Comparison of ENCODE assay signal across 23 cellular contexts in genomic region chr11:17423533-17424310, GRCh38. TPM values are rescaled to one million over a fixed set of nuclear protein-coding genes. Genes with fewer than 3 reads are reported as not detected.
DNase-seq lines count a peak whose midpoint lies in the region; ATAC-seq and TF ChIP-seq lines count a peak whose summit lies in the region.
"Had no signal": no experiment of that assay in that cellular context is flagged by ENCODE, and none has a peak within 500 bp of the region (broad histone marks: within the 10 kb centered on the region; RNA-seq: fewer than 3 reads in every experiment).

No MANE protein-coding gene starts in this region.

- intact Hi-C loops in HCT116 (cut with micrococcal nuclease) (no loop called here), left colon (cut with DNase I, micrococcal nuclease) (no loop called here), stomach (cut with DNase I; ENCODE audit: low total_unique reads) (no loop called here)

- DNase-seq in HCT116 (ENCODE audit: low read depth, low spot score) (no peak), Peyer's patch (peak in 2 of 3 donors; percentile 81 to 85), left colon (peak; percentile 66 to 82), stomach (peak; percentile 62), GM19240 (ENCODE audit: insufficient read length, low spot score) (no peak)
- DNase-seq: activated CD4-positive, CD25-positive, alpha-beta regulatory T cell treated with anti-CD3 and anti-CD28 coated beads, Interleukin-2, amount 50 U/mL, for 72 hours; activated naive CD4-positive, alpha-beta T cell treated with anti-CD3 and anti-CD28 coated beads, Interleukin-2, amount 10 ng/mL, durations not matched to agents 7 days and 5 days; activated T-cell treated with anti-CD3 and anti-CD28 coated beads, Interleukin-2, amount 50 U/mL, for 48 hours; CD8-positive, alpha-beta T cell; EL; erythroblast; gastrocnemius medialis; left ventricle myocardium superior; NCI-H187; psoas muscle; Right ventricle myocardium superior; stimulated activated CD4-positive, alpha-beta T cell treated with anti-CD3 and anti-CD28 coated beads, Interleukin-4, amount 100 ng/mL, for 4 hours; upper lobe of left lung had no signal

- TF ChIP-seq EP300 in stomach (IDR thresholded peaks at IDR 0.05), result no peak

- TF ChIP-seq CTCF in HCT116 (IDR thresholded peaks at IDR 0.05 in 2 of 3, conservative IDR thresholded peaks at IDR 0.05 in 1 of 3; ENCODE audit: borderline replicate concordance in 1 of 3, insufficient read depth in 1 of 3, low read depth in 2 of 3, low read length in 2 of 3) (no peak), Peyer's patch (IDR thresholded peaks at IDR 0.05) (no peak), stomach (IDR thresholded peaks at IDR 0.05) (no peak)

- POLR2A ChIA-PET in HCT116 (lab: Charles Lee), result no interaction called here

- 58 to 76% (median 72%) methylated on average over 11 of the region's 11 CpGs for WGBS in stomach, 5 donors

- H3K27ac ChIP-seq in HCT116 (ENCODE audit: low read depth, low read length) (no peak overlapping the region), Peyer's patch (no peak overlapping the region), stomach (no peak overlapping the region)
- H3K27ac ChIP-seq: gastrocnemius medialis, psoas muscle, upper lobe of left lung had no signal

- H3K36me3 ChIP-seq in HCT116 (ENCODE audit: control insufficient read depth in 1 of 2, insufficient read depth in 2 of 2, low read length in 2 of 2) (no peaks in the 10 kb centered on the region), Peyer's patch (no peaks in the 10 kb centered on the region), stomach (no peaks in the 10 kb centered on the region)
- H3K36me3 ChIP-seq: gastrocnemius medialis, upper lobe of left lung had no signal

- no peak overlapping the region for H3K9ac ChIP-seq in HCT116 (ENCODE audit: low read length)

- TF ChIP-seq POLR2A in HCT116 (IDR thresholded peaks at IDR 0.05; ENCODE audit: borderline replicate concordance, extremely low read depth, insufficient read depth, insufficient read length) (no peak), Peyer's patch (IDR thresholded peaks at IDR 0.05) (no peak), stomach (IDR thresholded peaks at IDR 0.05) (no peak)

- ATAC-seq in HCT116 (peak; percentile 85), left colon (peak; percentile 100), HG02973 (IDR thresholded peaks at IDR 0.05; ENCODE audit: unreplicated experiment) (no peak), HG03469 (IDR thresholded peaks at IDR 0.05; ENCODE audit: unreplicated experiment) (no peak)
- ATAC-seq: CD8-positive, alpha-beta T cell; gastrocnemius medialis; left ventricle myocardium superior; psoas muscle had no signal

- no peaks in the 10 kb centered on the region for H4K20me1 ChIP-seq in HCT116 (ENCODE audit: insufficient read depth)

- no TSS peak for BruUV-seq in HCT116 (replicated peaks; lab: Mats Ljungman, UMichigan)

- TF ChIP-seq RAD21 in HCT116 (IDR thresholded peaks at IDR 0.05; ENCODE audit: low read depth), result no peak

- H3K9me2 ChIP-seq in HCT116 (ENCODE audit: insufficient read depth), result no peaks in the 10 kb centered on the region

- H3K9me3 ChIP-seq in HCT116 (ENCODE audit: control insufficient read depth in 1 of 2, insufficient read depth in 1 of 2, low read depth in 1 of 2, low read length in 2 of 2), result no peaks in the 10 kb centered on the region
- H3K9me3 ChIP-seq in Peyer's patch, result no peaks in the 10 kb centered on the region
- no peaks in the 10 kb centered on the region for H3K9me3 ChIP-seq in stomach
- H3K9me3 ChIP-seq: gastrocnemius medialis, psoas muscle, upper lobe of left lung had no signal

- H3K4me1 ChIP-seq in HCT116 (ENCODE audit: control insufficient read depth in 1 of 2, insufficient read depth in 2 of 2, low read length in 2 of 2) (peaks cover 0 to 8% of the 10 kb centered on the region in 2 experiments; a peak in 2 of 4 replicates), Peyer's patch (no peaks in the 10 kb centered on the region), stomach (no peaks in the 10 kb centered on the region)
- H3K4me1 ChIP-seq: upper lobe of left lung had no signal

- no peak overlapping the region; the same call in 1 of the 2 replicates for H3K4me2 ChIP-seq in HCT116 (ENCODE audit: low read length)
- H3K4me2 ChIP-seq: smooth muscle cell had no signal

- H2AFZ ChIP-seq in HCT116 (ENCODE audit: low read depth, low read length, poor library complexity, severe bottlenecking), result no peak overlapping the region

- H3K27me3 ChIP-seq in HCT116 (ENCODE audit: insufficient read depth, low read length) (peaks cover 37% of the 10 kb centered on the region), Peyer's patch (no peaks in the 10 kb centered on the region), stomach (peaks cover 0 to 15% (median 3%) of the 10 kb centered on the region in 3 donors)
- H3K27me3 ChIP-seq: gastrocnemius medialis, upper lobe of left lung had no signal

- RAD21 ChIA-PET in HCT116 (lab: Charles Lee; ENCODE audit: low non-redundant PET in 1 of 2, low total read pairs in 2 of 2, uncharacterized antibody in 2 of 2, unreplicated experiment in 2 of 2), result no interaction called here

- CTCF ChIA-PET in HCT116 (lab: Charles Lee), result no interaction called here

- no peaks in the 10 kb centered on the region for H3K79me2 ChIP-seq in HCT116 (ENCODE audit: insufficient read depth, low read length)

- H3K4me3 ChIP-seq in HCT116 (replicated peaks in 1 of 2; ENCODE audit: low read depth in 1 of 2, low read length in 2 of 2) (no peak overlapping the region), Peyer's patch (no peak overlapping the region), stomach (no peak overlapping the region)
- H3K4me3 ChIP-seq: gastrocnemius medialis, psoas muscle, smooth muscle cell, upper lobe of left lung had no signal

TF ChIP-seq in HCT116, 20 proteins besides CTCF, POLR2A, EP300 and RAD21:
- TF ChIP-seq ATF3 (IDR thresholded peaks at IDR 0.05) (no peak), JUND (IDR thresholded peaks at IDR 0.05) (peak; percentile 14; the same call in 1 of the 2 replicates), MAX (IDR thresholded peaks at IDR 0.05) (peak; percentile 81)
TF ChIP-seq in HCT116: peak in this region for 2.

RNA-seq across cellular contexts. Expression of gene KCNJ11, which starts 35.3 kb away (rescaled TPM):
- total RNA-seq in HCT116 (2021; ENCODE audit: unreplicated experiment) (7.5 TPM), Peyer's patch (1 to 10 TPM in 3 of 4 donors, not detected in 1; 1.7 to 6.0 (median 3.2) TPM), left colon (1 to 10 TPM; 2.1 to 6.9 TPM), stomach (10 to 100 TPM in 1 of 5 donors, 1 to 10 TPM in 3, not detected in 1; 1.5 to 22.9 (median 4.7) TPM)
- polyA plus RNA-seq in HCT116 (2012), result 6.5 and 8.7 TPM in 2 replicates
- 10 to 100 TPM in 1 of 3 donors, 1 to 10 TPM in 2; 7.2 to 14.2 (median 7.7) TPM for polyA plus RNA-seq in stomach
- total RNA-seq: smooth muscle cell had no signal
- polyA plus RNA-seq: smooth muscle cell had no signal

RNA-seq across cellular contexts. Expression of gene ABCC8, which starts 52.9 kb away (rescaled TPM):
- 0.39 TPM for total RNA-seq in HCT116 (2021; ENCODE audit: unreplicated experiment)
- 0.19 and 0.20 TPM in 2 replicates for polyA plus RNA-seq in HCT116 (2012)
- 100 to 1,000 TPM in 1 of 4 donors, 10 to 100 TPM in 2, 1 to 10 TPM in 1; 7.4 to 301 (median 19.2) TPM for total RNA-seq in Peyer's patch
- total RNA-seq in left colon, result 1 to 10 TPM; 4.1 to 5.1 TPM
- 10 to 100 TPM in 3 of 5 donors, 1 to 10 TPM in 1, not detected in 1; 3.9 to 69.6 (median 33.3) TPM for total RNA-seq in stomach
- 10 to 100 TPM in 2 of 3 donors, 1 to 10 TPM in 1; 5.5 to 37.2 (median 25.1) TPM for polyA plus RNA-seq in stomach
- total RNA-seq: activated CD8-positive, alpha-beta memory T cell treated with anti-CD3 and anti-CD28 coated beads for 36 hours; CD8-positive, alpha-beta T cell; NCI-H460; smooth muscle cell had no signal
- polyA plus RNA-seq: smooth muscle cell had no signal

Comparison
In these comparisons a context has a peak if more than half of its experiments do, and no peak if none do; other contexts are left out.
1. ATAC-seq: peak in HCT116 (single experiment) and left colon (single experiment); none in HG02973 (single experiment) and HG03469 (single experiment).
2. DNase-seq: peak in Peyer's patch (2 of 3), left colon (2 of 2) and stomach (single experiment); none in HCT116 (single experiment) and GM19240 (single experiment).